ENCODE assay signal across 2 cellular contexts in genomic region chr18:3007491-3007890, GRCh38.
TF ChIP-seq lines count a peak whose summit lies in the region.

No MANE protein-coding gene starts in this region.

TF ChIP-seq in IMR-90, 13 proteins besides CTCF, POLR2A, EP300 and RAD21 (continued from another document):
- no peak for TF ChIP-seq RCOR1 (IDR thresholded peaks at IDR 0.05; ENCODE audit: insufficient replicate concordance, low read length)
- TF ChIP-seq BHLHE40 (IDR thresholded peaks at IDR 0.05; ENCODE audit: low read depth, low read length), result no peak
- TF ChIP-seq CHD1 (IDR thresholded peaks at IDR 0.05; ENCODE audit: low read depth, low read length), result no peak
- TF ChIP-seq ELK1 (IDR thresholded peaks at IDR 0.05; ENCODE audit: borderline replicate concordance, low read depth, low read length), result no peak
- TF ChIP-seq CEBPB (IDR thresholded peaks at IDR 0.05; ENCODE audit: low read depth, low read length), result no peak
- TF ChIP-seq MXI1 (IDR thresholded peaks at IDR 0.05; ENCODE audit: borderline replicate concordance, low read depth, low read length), result no peak
- TF ChIP-seq MAZ (IDR thresholded peaks at IDR 0.05; ENCODE audit: borderline replicate concordance, low read depth, low read length), result no peak
- TF ChIP-seq MAFK (IDR thresholded peaks at IDR 0.05; ENCODE audit: low read depth, low read length), result no peak
- TF ChIP-seq, protein P1, sequence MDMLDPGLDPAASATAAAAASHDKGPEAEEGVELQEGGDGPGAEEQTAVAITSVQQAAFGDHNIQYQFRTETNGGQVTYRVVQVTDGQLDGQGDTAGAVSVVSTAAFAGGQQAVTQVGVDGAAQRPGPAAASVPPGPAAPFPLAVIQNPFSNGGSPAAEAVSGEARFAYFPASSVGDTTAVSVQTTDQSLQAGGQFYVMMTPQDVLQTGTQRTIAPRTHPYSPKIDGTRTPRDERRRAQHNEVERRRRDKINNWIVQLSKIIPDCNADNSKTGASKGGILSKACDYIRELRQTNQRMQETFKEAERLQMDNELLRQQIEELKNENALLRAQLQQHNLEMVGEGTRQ (IDR thresholded peaks at IDR 0.05; ENCODE audit: low read depth, low read length), result no peak

TF ChIP-seq in WTC11, 78 proteins besides CTCF, POLR2A, EP300 and RAD21 (continued from another document):
- no peak for TF ChIP-seq USF1 (CRISPR knock-in tag; IDR thresholded peaks at IDR 0.05)
- TF ChIP-seq STAT6 (CRISPR knock-in tag; conservative IDR thresholded peaks at IDR 0.05; ENCODE audit: low read depth), result no peak
- TF ChIP-seq ZNF532 (CRISPR knock-in tag; IDR thresholded peaks at IDR 0.05; ENCODE audit: borderline replicate concordance), result no peak
- TF ChIP-seq ZNF512 (CRISPR knock-in tag; IDR thresholded peaks at IDR 0.05; ENCODE audit: borderline replicate concordance), result no peak
- no peak for TF ChIP-seq GTF2I (CRISPR knock-in tag; conservative IDR thresholded peaks at IDR 0.05)
- TF ChIP-seq PRDM15 (CRISPR knock-in tag; IDR thresholded peaks at IDR 0.05), result no peak
- TF ChIP-seq RELA (CRISPR knock-in tag; IDR thresholded peaks at IDR 0.05; ENCODE audit: borderline replicate concordance), result no peak
- TF ChIP-seq, protein P2, sequence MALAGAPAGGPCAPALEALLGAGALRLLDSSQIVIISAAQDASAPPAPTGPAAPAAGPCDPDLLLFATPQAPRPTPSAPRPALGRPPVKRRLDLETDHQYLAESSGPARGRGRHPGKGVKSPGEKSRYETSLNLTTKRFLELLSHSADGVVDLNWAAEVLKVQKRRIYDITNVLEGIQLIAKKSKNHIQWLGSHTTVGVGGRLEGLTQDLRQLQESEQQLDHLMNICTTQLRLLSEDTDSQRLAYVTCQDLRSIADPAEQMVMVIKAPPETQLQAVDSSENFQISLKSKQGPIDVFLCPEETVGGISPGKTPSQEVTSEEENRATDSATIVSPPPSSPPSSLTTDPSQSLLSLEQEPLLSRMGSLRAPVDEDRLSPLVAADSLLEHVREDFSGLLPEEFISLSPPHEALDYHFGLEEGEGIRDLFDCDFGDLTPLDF (CRISPR knock-in tag; IDR thresholded peaks at IDR 0.05), result no peak
- TF ChIP-seq, protein P3, sequence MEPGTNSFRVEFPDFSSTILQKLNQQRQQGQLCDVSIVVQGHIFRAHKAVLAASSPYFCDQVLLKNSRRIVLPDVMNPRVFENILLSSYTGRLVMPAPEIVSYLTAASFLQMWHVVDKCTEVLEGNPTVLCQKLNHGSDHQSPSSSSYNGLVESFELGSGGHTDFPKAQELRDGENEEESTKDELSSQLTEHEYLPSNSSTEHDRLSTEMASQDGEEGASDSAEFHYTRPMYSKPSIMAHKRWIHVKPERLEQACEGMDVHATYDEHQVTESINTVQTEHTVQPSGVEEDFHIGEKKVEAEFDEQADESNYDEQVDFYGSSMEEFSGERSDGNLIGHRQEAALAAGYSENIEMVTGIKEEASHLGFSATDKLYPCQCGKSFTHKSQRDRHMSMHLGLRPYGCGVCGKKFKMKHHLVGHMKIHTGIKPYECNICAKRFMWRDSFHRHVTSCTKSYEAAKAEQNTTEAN (CRISPR knock-in tag; IDR thresholded peaks at IDR 0.05), result no peak
- TF ChIP-seq GABPB1 (CRISPR knock-in tag; IDR thresholded peaks at IDR 0.05), result no peak
- TF ChIP-seq NFE2L1 (CRISPR knock-in tag; IDR thresholded peaks at IDR 0.05), result no peak
